ENCODE assay signal across 8 cellular contexts in genomic region chr14:76956253-76957090, GRCh38.
DNase-seq lines count a peak whose midpoint lies in the region; ATAC-seq, FAIRE-seq and TF ChIP-seq lines count a peak whose summit lies in the region.

No MANE protein-coding gene starts in this region.

- peak; percentile 11 for TF ChIP-seq CTCF in cardiac fibroblast (IDR thresholded peaks at IDR 0.05; ENCODE audit: low read depth, low read length)

- ATAC-seq in HG03108 (IDR thresholded peaks at IDR 0.05; ENCODE audit: unreplicated experiment) (peak; percentile 39), HG02840 (IDR thresholded peaks at IDR 0.05; ENCODE audit: low FRiP score, unreplicated experiment) (no peak)

- FAIRE-seq in GM18507 (lab: Jason Lieb, UNC), result peak; percentile 81

- peak; percentile 28 for DNase-seq in GM18507 (ENCODE audit: extremely low spot score, insufficient read length, low read depth)
- DNase-seq in NCI-H345 (lab: John Stamatoyannopoulos, UW), result peak; percentile 94
- peak; percentile 51 to 73 (median 66) for DNase-seq in activated CD4-positive, CD25-positive, alpha-beta regulatory T cell (lab: John Stamatoyannopoulos, UW)
- peak; percentile 94 to 96 for DNase-seq in cardiac fibroblast (ENCODE audit: low read depth in 2 of 2)
- DNase-seq in islet precursor cell, result peak; percentile 98
- peak; percentile 76 to 84 for DNase-seq in stimulated activated CD4-positive, alpha-beta T cell treated with anti-CD3 and anti-CD28 coated beads, Interleukin-12 subunit alpha, Interleukin-12 subunit beta, amount 100 ng/mL, for 24 hours (ENCODE audit: low read depth in 2 of 2)

- peak overlapping the region in 1 of 2 donors; percentile 32 for H3K4me3 ChIP-seq in cardiac fibroblast (replicated peaks in 1 of 2; ENCODE audit: low read depth in 2 of 2, low read length in 2 of 2)

Comparison
In these comparisons a context has a peak if more than half of its experiments do, and no peak if none do; other contexts are left out.
1. DNase-seq: peak in every context shown above with its lines; median percentile 98 in islet precursor cell; 95 in cardiac fibroblast; 94 in NCI-H345; 80 in stimulated activated CD4-positive, alpha-beta T cell treated with anti-CD3 and anti-CD28 coated beads, Interleukin-12 subunit alpha, Interleukin-12 subunit beta, amount 100 ng/mL, for 24 hours; 66 in activated CD4-positive, CD25-positive, alpha-beta regulatory T cell; 28 in GM18507.